13 cellular contexts compared by ENCODE assay signal in genomic region chr7:30349170-30349569, GRCh38.
DNase-seq lines count a peak whose midpoint lies in the region; ATAC-seq and TF ChIP-seq lines count a peak whose summit lies in the region.
"Had no signal": no experiment of that assay in that cellular context is flagged by ENCODE, and none has a peak within 500 bp of the region (broad histone marks: within the 10 kb centered on the region; RNA-seq: fewer than 3 reads in every experiment).

No MANE protein-coding gene starts in this region.

- peak overlapping the region; percentile 61 for H3K4me2 ChIP-seq in PC-9

- peak overlapping the region; percentile 85 to 97 (median 92) for H3K27ac Mint-ChIP-seq in immature natural killer cell

- POLR2A ChIA-PET in PC-9 (lab: Charles Lee; ENCODE audit: unreplicated experiment) = interaction anchor here (0.7 kb wide), 1 partner anchor 187 kb away, joined by 3 read pairs; no protein-coding TSS in a partner anchor

- H3K27ac ChIP-seq in cardiac muscle cell = peak overlapping the region; percentile 9
- H3K27ac ChIP-seq in PC-9 = peak overlapping the region; percentile 81
- peak overlapping the region; percentile 53 for H3K27ac ChIP-seq in vagina
- no peak overlapping the region for H3K27ac ChIP-seq in colonic mucosa

- TF ChIP-seq POLR2A in vagina (IDR thresholded peaks at IDR 0.05) = no peak

- no peak overlapping the region for H3K4me3 ChIP-seq in cardiac muscle cell
- 0 out of 2 replicates have a peak overlapping the region, but pooled peaks have one; percentile 13 for H3K4me3 ChIP-seq in PC-9
- no peak overlapping the region for H3K4me3 ChIP-seq in vagina
- no peak overlapping the region for H3K4me3 ChIP-seq in colonic mucosa

- peaks cover 5 to 12% (median 6%) of the 10 kb centered on the region in 3 donors for H3K27me3 Mint-ChIP-seq in immature natural killer cell (ENCODE audit: low read depth in 3 of 3)

- H3K36me3 Mint-ChIP-seq in immature natural killer cell = no peaks in the 10 kb centered on the region
- H3K36me3 Mint-ChIP-seq: activated naive CD4-positive, alpha-beta T cell treated with anti-CD3 and anti-CD28 coated beads, Interleukin-2, amount 50 U/mL, for 72 hours had no signal

- H3K4me1 ChIP-seq in cardiac muscle cell (ENCODE audit: low read depth) (peaks cover 29% of the 10 kb centered on the region), PC-9 (replicated peaks; ENCODE audit: insufficient read depth) (peaks cover 37% of the 10 kb centered on the region), vagina (peaks cover 21% of the 10 kb centered on the region), colonic mucosa (no peaks in the 10 kb centered on the region)

- no peak overlapping the region for H3K4me3 Mint-ChIP-seq in immature natural killer cell

- H3F3A ChIP-seq in PC-9 (ENCODE audit: insufficient read depth, low read depth) = peaks cover 26% of the 10 kb centered on the region

- H2AFZ ChIP-seq in PC-9 = no peak overlapping the region

- no peaks in the 10 kb centered on the region for H3K27me3 ChIP-seq in cardiac muscle cell
- H3K27me3 ChIP-seq in PC-9 (ENCODE audit: insufficient read depth, low read depth) = no peaks in the 10 kb centered on the region
- no peaks in the 10 kb centered on the region for H3K27me3 ChIP-seq in vagina
- no peaks in the 10 kb centered on the region for H3K27me3 ChIP-seq in colonic mucosa

- DNase-seq in cardiac muscle cell (ENCODE audit: low read depth in 1 of 2, low spot score in 1 of 2) (no peak), left cardiac atrium (no peak), PC-9 (peak in 1 of 2 experiments; percentile 71), immature natural killer cell (no peak), vagina (ENCODE audit: extremely low spot score in 2 of 2) (no peak), T-helper 9 cell (no peak), colonic mucosa (no peak)
- DNase-seq: activated CD8-positive, alpha-beta memory T cell treated with anti-CD3 and anti-CD28 coated beads, Interleukin-2, amount 50 U/mL, for 48 hours; AML-193; H7; NCI-H345 had no signal

- TF ChIP-seq CTCF in cardiac muscle cell (IDR thresholded peaks at IDR 0.05; ENCODE audit: low read depth, low read length) (no peak), PC-9 (conservative IDR thresholded peaks at IDR 0.05) (no peak), vagina (IDR thresholded peaks at IDR 0.05) (no peak), colonic mucosa (IDR thresholded peaks at IDR 0.05) (no peak)

- peaks cover 57 to 85% of the 10 kb centered on the region in 2 donors for H3K4me1 Mint-ChIP-seq in immature natural killer cell

- no peak for ATAC-seq in left cardiac atrium
- ATAC-seq in GM18502 (IDR thresholded peaks at IDR 0.05; ENCODE audit: poor library complexity, unreplicated experiment) = no peak

- peaks cover 80% of the 10 kb centered on the region for H3K79me2 ChIP-seq in PC-9 (ENCODE audit: low read depth)

- CTCF ChIA-PET in PC-9 (lab: Charles Lee) = interaction anchor here (0.7 kb wide), 1 partner anchor 48 kb away, joined by 3 read pairs; no protein-coding TSS in a partner anchor

- H3K9ac ChIP-seq in colonic mucosa (ENCODE audit: low read depth in 2 of 2, low read length in 2 of 2) = no peak overlapping the region

- no TSS peak for BruUV-seq in PC-9 (replicated peaks; lab: Mats Ljungman, UMichigan)

- no peaks in the 10 kb centered on the region for H4K20me1 ChIP-seq in PC-9 (ENCODE audit: insufficient read depth)

- H3K9me3 ChIP-seq in cardiac muscle cell (ENCODE audit: low read depth) (no peaks in the 10 kb centered on the region), PC-9 (ENCODE audit: insufficient read depth, low read depth) (no peaks in the 10 kb centered on the region), vagina (no peaks in the 10 kb centered on the region), colonic mucosa (no peaks in the 10 kb centered on the region)

- intact Hi-C loops in left cardiac atrium (cut with DNase I) = no loop called here
- intact Hi-C loops in PC-9 (cut with micrococcal nuclease; ENCODE audit: unreplicated experiment) = no loop called here
- intact Hi-C loops in vagina (cut with DNase I) = no loop called here
- intact Hi-C loops in colonic mucosa (cut with DNase I) = no loop called here

- H3K9me3 Mint-ChIP-seq in immature natural killer cell = peaks cover 0 to 1% (median 0%) of the 10 kb centered on the region in 6 donors
- H3K9me3 Mint-ChIP-seq: activated naive CD4-positive, alpha-beta T cell treated with anti-CD3 and anti-CD28 coated beads, Interleukin-2, amount 50 U/mL, for 72 hours had no signal

- no peaks in the 10 kb centered on the region for H3K36me3 ChIP-seq in cardiac muscle cell
- no peaks in the 10 kb centered on the region for H3K36me3 ChIP-seq in PC-9 (ENCODE audit: low read depth)
- H3K36me3 ChIP-seq in vagina = no peaks in the 10 kb centered on the region
- no peaks in the 10 kb centered on the region for H3K36me3 ChIP-seq in colonic mucosa

- no peaks in the 10 kb centered on the region for H3K9me2 ChIP-seq in PC-9 (ENCODE audit: insufficient read depth)
